1 cellular context compared by ENCODE assay signal in genomic region chr17:77279448-77280303, GRCh38.
TF ChIP-seq lines count a peak whose summit lies in the region.

No MANE protein-coding gene starts in this region.

TF ChIP-seq in HepG2, 621 proteins besides CTCF, POLR2A, EP300 and RAD21 (continued from another document and continues in another):
- TF ChIP-seq ZNF749 (CRISPR knock-in tag; IDR thresholded peaks at IDR 0.05; ENCODE audit: borderline replicate concordance) (no peak), ZBTB34 (CRISPR knock-in tag; IDR thresholded peaks at IDR 0.05) (peak; percentile 71; the same call in 1 of the 2 replicates), ZXDC (CRISPR knock-in tag; IDR thresholded peaks at IDR 0.05) (no peak), NFIC (IDR thresholded peaks at IDR 0.05; ENCODE audit: low read length) (no peak), SOX13 (IDR thresholded peaks at IDR 0.05) (no peak), SOX13 (CRISPR knock-in tag; conservative IDR thresholded peaks at IDR 0.05 in 1 of 2, IDR thresholded peaks at IDR 0.05 in 1 of 2) (0 out of 4 replicates have a peak, but pooled peaks of 1 of the 2 experiments have one; percentile 26), CBX2 (IDR thresholded peaks at IDR 0.05; ENCODE audit: low read depth, low read length) (no peak), CBX2 (CRISPR knock-in tag; IDR thresholded peaks at IDR 0.05; ENCODE audit: low read depth) (peak; percentile 90; the same call in 1 of the 2 replicates), ZNF556 (CRISPR knock-in tag; IDR thresholded peaks at IDR 0.05; ENCODE audit: borderline replicate concordance) (peak; percentile 65; the same call in 1 of the 2 replicates), ZNF562 (CRISPR knock-in tag; IDR thresholded peaks at IDR 0.05; ENCODE audit: borderline replicate concordance) (no peak), RBM22 (optimal IDR thresholded peaks at IDR 0.05; ENCODE audit: low read length) (no peak), TOE1 (CRISPR knock-in tag; IDR thresholded peaks at IDR 0.05) (no peak), ZKSCAN1 (IDR thresholded peaks at IDR 0.05; ENCODE audit: low read length) (no peak), CERS6 (CRISPR knock-in tag; IDR thresholded peaks at IDR 0.05) (no peak), DBP (CRISPR knock-in tag; IDR thresholded peaks at IDR 0.05; ENCODE audit: not compliant biosample characterization) (no peak), MED8 (CRISPR knock-in tag; IDR thresholded peaks at IDR 0.05; ENCODE audit: insufficient replicate concordance) (no peak), BRCA1 (CRISPR knock-in tag; IDR thresholded peaks at IDR 0.05) (0 out of 2 replicates have a peak, but pooled peaks have one; percentile 71), ZMAT3 (CRISPR knock-in tag; conservative IDR thresholded peaks at IDR 0.05) (no peak), PHF5A (CRISPR knock-in tag; IDR thresholded peaks at IDR 0.05; ENCODE audit: low read depth, unreplicated experiment) (peak; percentile 40), ZNF576 (CRISPR knock-in tag; IDR thresholded peaks at IDR 0.05) (no peak), ZNF704 (CRISPR knock-in tag; IDR thresholded peaks at IDR 0.05; ENCODE audit: borderline replicate concordance) (no peak), SKIL (CRISPR knock-in tag; IDR thresholded peaks at IDR 0.05; ENCODE audit: borderline replicate concordance) (no peak), ZBTB40 (IDR thresholded peaks at IDR 0.05) (no peak), ZBTB40 (CRISPR knock-in tag; IDR thresholded peaks at IDR 0.05) (no peak), KDM5A (IDR thresholded peaks at IDR 0.05; ENCODE audit: borderline replicate concordance, low read length) (no peak), NCOR1 (IDR thresholded peaks at IDR 0.05; ENCODE audit: borderline replicate concordance, low read length) (peak; percentile 18; the same call in 1 of the 2 replicates), GZF1 (CRISPR knock-in tag; IDR thresholded peaks at IDR 0.05) (peak; percentile 64; the same call in 1 of the 2 replicates), ZNF33A (CRISPR knock-in tag; IDR thresholded peaks at IDR 0.05; ENCODE audit: borderline replicate concordance) (no peak), ZSCAN22 (CRISPR knock-in tag; IDR thresholded peaks at IDR 0.05) (no peak), ZNF282 (IDR thresholded peaks at IDR 0.05; ENCODE audit: partially characterized antibody) (no peak), ZNF276 (CRISPR knock-in tag; IDR thresholded peaks at IDR 0.05; ENCODE audit: low read depth) (no peak)
